ENCODE assay signal across 21 cellular contexts in the genomic region with DNA sequence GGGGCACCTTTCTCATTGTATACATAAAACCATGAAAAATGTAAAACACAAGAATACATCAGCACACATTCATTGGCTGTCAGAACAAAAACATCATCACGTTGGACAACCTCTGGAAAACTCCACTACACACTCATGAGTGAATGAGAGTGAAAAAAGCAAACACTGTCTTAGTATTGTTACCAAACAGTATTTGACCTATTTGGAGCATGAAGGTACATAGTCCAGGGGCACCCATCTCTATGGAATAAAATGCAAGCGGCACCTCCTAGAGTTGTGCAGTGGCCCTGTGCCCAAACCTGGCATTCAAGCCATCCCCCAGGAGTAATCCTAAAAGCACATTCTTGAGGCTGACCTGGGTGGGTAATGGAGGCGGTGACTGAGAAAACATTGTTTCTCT.
"Had no signal": no experiment of that assay in that cellular context is flagged by ENCODE, and none has a peak within 500 bp of the region (broad histone marks: within the 10 kb centered on the region; RNA-seq: fewer than 3 reads in every experiment).

No MANE protein-coding gene starts in this region.

- DNase-seq: dermis blood vessel endothelial cell; effector memory CD8-positive, alpha-beta T cell; gastrocnemius medialis; mesenchymal stem cell; mucosa of descending colon; naive B cell; ovary; psoas muscle; right cardiac atrium; spleen; stimulated activated CD4-positive, alpha-beta T cell treated with anti-CD3 and anti-CD28 coated beads, Interleukin-4, amount 100 ng/mL, for 4 hours; stimulated activated naive CD8-positive, alpha-beta T cell treated with anti-CD3 and anti-CD28 coated beads, Interleukin-15, Interleukin-2, amounts not matched to agents 100 U/mL and 50 U/mL, for 24 hours; substantia nigra; upper lobe of left lung had no signal

- FAIRE-seq: keratinocyte had no signal

- H3K9me3 ChIP-seq: gastrocnemius medialis, mucosa of descending colon, ovary, psoas muscle, thoracic aorta, upper lobe of left lung had no signal

- H3K27ac ChIP-seq: coronary artery, gastrocnemius medialis, ovary, psoas muscle, skin epidermis, spleen, thoracic aorta, tibial nerve, upper lobe of left lung had no signal

- H3K27me3 ChIP-seq: gastrocnemius medialis, ovary, spleen, tibial nerve, upper lobe of left lung had no signal

- H3K36me3 ChIP-seq: gastrocnemius medialis, ovary, spleen, thoracic aorta, tibial nerve, upper lobe of left lung had no signal

- H3K4me1 ChIP-seq: gastrocnemius medialis, psoas muscle, spleen, tibial nerve had no signal

- H3K4me3 ChIP-seq: coronary artery, gastrocnemius medialis, mucosa of descending colon, ovary, psoas muscle, skin epidermis, spleen, thoracic aorta, tibial nerve, upper lobe of left lung had no signal

- ATAC-seq: effector memory CD8-positive, alpha-beta T cell; gastrocnemius medialis; mucosa of descending colon; natural killer cell treated with Interleukin-12 subunit alpha and Interleukin-12 subunit beta and Interleukin-15 and Interleukin-18, amount 100 ng/mL, for 72 hours; psoas muscle; stimulated activated memory B cell treated with anti-CD40 and anti-IgM and Interleukin-4, amounts not matched to agents 10 μg/mL and 1 μg/mL and 100 μg/mL, for 72 hours; stimulated activated naive CD8-positive, alpha-beta T cell treated with anti-CD3 and anti-CD28 coated beads, Interleukin-15, Interleukin-2, amounts not matched to agents 100 U/mL and 50 U/mL, for 24 hours had no signal
